ENCODE assay signal across 17 cellular contexts in the genomic region with DNA sequence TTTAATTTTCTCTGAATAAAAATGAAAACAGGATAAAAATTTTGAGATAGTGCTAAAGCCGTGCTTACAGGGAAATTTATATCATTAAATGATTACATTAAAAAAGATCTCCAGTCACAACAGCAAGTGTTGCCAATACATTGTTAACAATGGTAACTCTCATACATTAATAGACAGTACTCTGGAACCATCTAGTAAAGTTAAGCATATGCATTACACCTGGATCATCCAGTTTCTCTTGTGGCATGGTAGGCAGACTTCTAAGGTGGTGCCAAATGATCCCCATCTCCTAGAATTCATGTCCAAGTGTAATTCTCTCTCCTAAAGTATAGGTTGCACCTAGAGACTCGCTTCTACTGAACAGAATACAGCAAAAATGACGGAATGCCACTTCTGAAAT. TPM values are rescaled to one million over a fixed set of nuclear protein-coding genes. Genes with fewer than 3 reads are reported as not detected.
DNase-seq lines count a peak whose midpoint lies in the region; ATAC-seq, FAIRE-seq and TF ChIP-seq lines count a peak whose summit lies in the region.
"Had no signal": no experiment of that assay in that cellular context is flagged by ENCODE, and none has a peak within 500 bp of the region (broad histone marks: within the 10 kb centered on the region; RNA-seq: fewer than 3 reads in every experiment).

No MANE protein-coding gene starts in this region.

- H3K4me2 ChIP-seq in DND-41 (ENCODE audit: insufficient read depth, low read length), result no peak overlapping the region

- 84 to 92% methylated on average over 3 of the region's 3 CpGs for WGBS in pancreas, 2 donors

- no peak for DNase-seq in CD4-positive, CD25-positive, alpha-beta regulatory T cell
- DNase-seq in DND-41 (no peak), mucosa of descending colon (no peak), DMS79 (lab: John Stamatoyannopoulos, UW) (no peak), pancreas (no peak)
- no peak for DNase-seq in activated CD4-positive, alpha-beta memory T cell treated with anti-CD3 and anti-CD28 coated beads for 36 hours
- no peak for DNase-seq in activated effector memory CD4-positive, alpha-beta T cell treated with Interleukin-2 at 50 U/mL for 16 hours
- DNase-seq: central memory CD4-positive, alpha-beta T cell; effector memory CD4-positive, alpha-beta T cell; islet precursor cell; MM.1S; NCI-H1930; NCI-H524; ovary; stimulated activated CD4-positive, alpha-beta T cell treated with anti-CD3 and anti-CD28 coated beads, Interleukin-2, amount 100 ng/mL, for 24 hours had no signal

- no peaks in the 10 kb centered on the region for H3K9me3 Mint-ChIP-seq in CD4-positive, CD25-positive, alpha-beta regulatory T cell
- no peaks in the 10 kb centered on the region for H3K9me3 Mint-ChIP-seq in activated CD4-positive, alpha-beta memory T cell treated with anti-CD3 and anti-CD28 coated beads for 36 hours

- ATAC-seq in CD4-positive, CD25-positive, alpha-beta regulatory T cell (ENCODE audit: low read depth in 2 of 2), result no peak
- ATAC-seq in DND-41 (ENCODE audit: insufficient read depth, low read depth) (peak; percentile 55), mucosa of descending colon (peak; percentile 24), pancreas (no peak)

- POLR2A ChIA-PET in activated CD4-positive, alpha-beta memory T cell treated with anti-CD3 and anti-CD28 coated beads for 36 hours (lab: Charles Lee), result no interaction called here

- no peaks in the 10 kb centered on the region for H3K27me3 ChIP-seq in CD4-positive, CD25-positive, alpha-beta regulatory T cell (ENCODE audit: control insufficient read depth, insufficient read depth, low read length)
- H3K27me3 ChIP-seq in DND-41 (ENCODE audit: insufficient read depth, low read length, poor library complexity), result no peaks in the 10 kb centered on the region
- no peaks in the 10 kb centered on the region for H3K27me3 ChIP-seq in pancreas
- H3K27me3 ChIP-seq: ovary had no signal

- no peak overlapping the region for H2AFZ ChIP-seq in DND-41 (ENCODE audit: low read depth, low read length)

- H3K27ac ChIP-seq in CD4-positive, CD25-positive, alpha-beta regulatory T cell (ENCODE audit: insufficient read depth, low read length, poor library complexity, severe bottlenecking), result no peak overlapping the region
- H3K27ac ChIP-seq in DND-41 (ENCODE audit: low read length) (peak overlapping the region; percentile 15; the same call in 1 of the 2 replicates), pancreas (no peak overlapping the region)
- H3K27ac ChIP-seq: ovary, thoracic aorta had no signal

- no peaks in the 10 kb centered on the region for H3K9me3 ChIP-seq in CD4-positive, CD25-positive, alpha-beta regulatory T cell (ENCODE audit: control insufficient read depth in 2 of 2, low read length in 2 of 2)
- H3K9me3 ChIP-seq in DND-41 (ENCODE audit: insufficient read depth, low read length, severe bottlenecking), result no peaks in the 10 kb centered on the region
- H3K9me3 ChIP-seq in mucosa of descending colon, result no peaks in the 10 kb centered on the region
- no peaks in the 10 kb centered on the region for H3K9me3 ChIP-seq in pancreas
- H3K9me3 ChIP-seq: ovary, thoracic aorta had no signal

- no peak overlapping the region for H3K9ac ChIP-seq in DND-41 (ENCODE audit: low read depth, low read length)

- peaks cover 6% of the 10 kb centered on the region for H3K36me3 ChIP-seq in CD4-positive, CD25-positive, alpha-beta regulatory T cell (ENCODE audit: control insufficient read depth, insufficient read depth, low read length)
- peaks cover 3% of the 10 kb centered on the region; the same call in 1 of the 2 replicates for H3K36me3 ChIP-seq in DND-41 (ENCODE audit: insufficient read depth, low read length)
- H3K36me3 ChIP-seq in mucosa of descending colon (ENCODE audit: low read depth), result no peaks in the 10 kb centered on the region
- no peaks in the 10 kb centered on the region for H3K36me3 ChIP-seq in pancreas
- H3K36me3 ChIP-seq: ovary, thoracic aorta had no signal

- no peaks in the 10 kb centered on the region for H3K27me3 Mint-ChIP-seq in CD4-positive, CD25-positive, alpha-beta regulatory T cell
- H3K27me3 Mint-ChIP-seq in activated CD4-positive, alpha-beta memory T cell treated with anti-CD3 and anti-CD28 coated beads for 36 hours, result no peaks in the 10 kb centered on the region

- peaks cover 98% of the 10 kb centered on the region for H3K79me2 ChIP-seq in DND-41 (ENCODE audit: insufficient read depth, low read length)

- intact Hi-C loops in activated CD4-positive, alpha-beta memory T cell treated with anti-CD3 and anti-CD28 coated beads for 36 hours (cut with micrococcal nuclease), result loop anchor here (2.0 kb wide), 1 partner anchor 67 kb away; no protein-coding TSS in a partner anchor
- intact Hi-C loops in mucosa of descending colon (cut with DNase I, micrococcal nuclease), result no loop called here
- intact Hi-C loops in pancreas (cut with DNase I), result no loop called here

- peaks cover 42% of the 10 kb centered on the region for H3K4me1 ChIP-seq in CD4-positive, CD25-positive, alpha-beta regulatory T cell (ENCODE audit: control insufficient read depth, insufficient read depth, low read length, poor library complexity, severe bottlenecking)
- H3K4me1 ChIP-seq in DND-41 (ENCODE audit: insufficient read depth, low read length), result peaks cover 24% of the 10 kb centered on the region
- peaks cover 5% of the 10 kb centered on the region for H3K4me1 ChIP-seq in mucosa of descending colon (ENCODE audit: low read depth)
- H3K4me1 ChIP-seq in pancreas, result no peaks in the 10 kb centered on the region

- H3K36me3 Mint-ChIP-seq in CD4-positive, CD25-positive, alpha-beta regulatory T cell, result peaks cover 20% of the 10 kb centered on the region
- peaks cover 5% of the 10 kb centered on the region for H3K36me3 Mint-ChIP-seq in activated CD4-positive, alpha-beta memory T cell treated with anti-CD3 and anti-CD28 coated beads for 36 hours

- H3K4me3 Mint-ChIP-seq in CD4-positive, CD25-positive, alpha-beta regulatory T cell, result peak overlapping the region; percentile 55 to 88 (median 80)
- H3K4me3 Mint-ChIP-seq in activated CD4-positive, alpha-beta memory T cell treated with anti-CD3 and anti-CD28 coated beads for 36 hours, result no peak overlapping the region

- H3K27ac Mint-ChIP-seq in CD4-positive, CD25-positive, alpha-beta regulatory T cell, result peak overlapping the region; percentile 81 to 93 (median 87)
- peak overlapping the region; percentile 58 for H3K27ac Mint-ChIP-seq in activated CD4-positive, alpha-beta memory T cell treated with anti-CD3 and anti-CD28 coated beads for 36 hours

- peaks cover 41% of the 10 kb centered on the region for H4K20me1 ChIP-seq in DND-41 (ENCODE audit: insufficient read depth, low read length)

- CTCF ChIA-PET in activated CD4-positive, alpha-beta memory T cell treated with anti-CD3 and anti-CD28 coated beads for 36 hours (lab: Charles Lee), result interaction anchor here (1.0 to 1.6 kb wide), 2 partner anchors 12 to 18 kb away, joined by 3 to 5 read pairs; a partner anchor contains a TSS

- H3K4me1 Mint-ChIP-seq in CD4-positive, CD25-positive, alpha-beta regulatory T cell, result peaks cover 48 to 93% (median 69%) of the 10 kb centered on the region in 4 donors
- peaks cover 62% of the 10 kb centered on the region for H3K4me1 Mint-ChIP-seq in activated CD4-positive, alpha-beta memory T cell treated with anti-CD3 and anti-CD28 coated beads for 36 hours (ENCODE audit: low read depth)

- no peak for FAIRE-seq in pancreas (lab: Jason Lieb, UNC)
- FAIRE-seq: GM19239 had no signal

- TF ChIP-seq CTCF in DND-41 (IDR thresholded peaks at IDR 0.05; ENCODE audit: borderline replicate concordance, extremely low read depth, low read length, poor library complexity, severe bottlenecking), result no peak
- TF ChIP-seq CTCF in mucosa of descending colon (IDR thresholded peaks at IDR 0.05), result no peak
- no peak for TF ChIP-seq CTCF in pancreas (IDR thresholded peaks at IDR 0.05)

- peak overlapping the region; percentile 47 for H3K4me3 ChIP-seq in CD4-positive, CD25-positive, alpha-beta regulatory T cell (ENCODE audit: low read depth, low read length)
- H3K4me3 ChIP-seq in DND-41 (ENCODE audit: low read depth in 1 of 2, low read length in 2 of 2), result no peak overlapping the region
- H3K4me3 ChIP-seq in mucosa of descending colon, result no peak overlapping the region
- H3K4me3 ChIP-seq in pancreas, result no peak overlapping the region
- H3K4me3 ChIP-seq: ovary, thoracic aorta had no signal

RNA-seq across cellular contexts. Expression of a gene that starts 17.5 kb away (rescaled TPM):
- 144 TPM for total RNA-seq in CD4-positive, CD25-positive, alpha-beta regulatory T cell
- 10 to 100 TPM; 49.5 to 56.8 (median 52.8) TPM for polyA plus RNA-seq in CD4-positive, CD25-positive, alpha-beta regulatory T cell
- total RNA-seq in activated CD4-positive, alpha-beta memory T cell treated with anti-CD3 and anti-CD28 coated beads for 36 hours, result 10 to 100 TPM; 87.2 to 92.3 TPM
- total RNA-seq in mucosa of descending colon (100 to 1,000 TPM in 2 of 3 donors, 10 to 100 TPM in 1; 69.3 to 132 (median 125) TPM), pancreas (10 to 100 TPM; 23.7 to 51.5 (median 39.4) TPM)
- polyA plus RNA-seq in pancreas, result 1 to 10 TPM; 4.4 to 8.6 TPM

Comparison
In these comparisons a context has a peak if more than half of its experiments do, and no peak if none do; other contexts are left out.
1. ATAC-seq: peak in DND-41 (single experiment) and mucosa of descending colon (single experiment); none in CD4-positive, CD25-positive, alpha-beta regulatory T cell (0 of 2) and pancreas (0 of 4).